In genomic region chr1:227317541-227318002, GRCh38 we compare ENCODE assay signal across 8 cellular contexts. TPM values are rescaled to one million over a fixed set of nuclear protein-coding genes. Genes with fewer than 3 reads are reported as not detected.
DNase-seq lines count a peak whose midpoint lies in the region; TF ChIP-seq lines count a peak whose summit lies in the region.

No MANE protein-coding gene starts in this region.

- H3K27ac Mint-ChIP-seq in activated CD4-positive, alpha-beta memory T cell treated with anti-CD3 and anti-CD28 coated beads for 36 hours, result no peak overlapping the region

- intact Hi-C loops in activated CD4-positive, alpha-beta memory T cell treated with anti-CD3 and anti-CD28 coated beads for 36 hours (cut with micrococcal nuclease), result no loop called here
- intact Hi-C loops in esophagus muscularis mucosa (cut with DNase I), result loop anchor here (10.0 kb wide), 1 partner anchor 117 kb away; no protein-coding TSS in a partner anchor

- POLR2A ChIA-PET in activated CD4-positive, alpha-beta memory T cell treated with anti-CD3 and anti-CD28 coated beads for 36 hours (lab: Charles Lee), result no interaction called here

- TF ChIP-seq EP300 in esophagus muscularis mucosa (IDR thresholded peaks at IDR 0.05), result no peak

- peak overlapping the region; percentile 77 for H3K4me3 Mint-ChIP-seq in activated CD4-positive, alpha-beta memory T cell treated with anti-CD3 and anti-CD28 coated beads for 36 hours

- DNase-seq in SKM-1 treated with dmso at 0.1 percent for 144 hours (lab: John Stamatoyannopoulos, UW; ENCODE audit: unreplicated experiment), result peak; percentile 50
- DNase-seq in SKM-1 (lab: John Stamatoyannopoulos, UW; ENCODE audit: unreplicated experiment), result no peak
- peak; percentile 24 for DNase-seq in NCI-H1048 (lab: John Stamatoyannopoulos, UW)
- DNase-seq in activated CD4-positive, alpha-beta memory T cell treated with anti-CD3 and anti-CD28 coated beads for 36 hours, result peak; percentile 13
- no peak for DNase-seq in esophagus muscularis mucosa (ENCODE audit: extremely low spot score)
- DNase-seq in NCI-H2029 (lab: John Stamatoyannopoulos, UW), result no peak

- no peak for TF ChIP-seq POLR2A in esophagus muscularis mucosa (IDR thresholded peaks at IDR 0.05; ENCODE audit: low read depth)

- H3K9ac ChIP-seq in mucosa of stomach (ENCODE audit: low read length), result peak overlapping the region; percentile 94

- WGBS in esophagus muscularis mucosa, result 1% methylated on average over 19 of the region's 28 CpGs
- WGBS in urinary bladder, result under 1% methylated on average over 28 of the region's 28 CpGs

- peaks cover 44% of the 10 kb centered on the region for H3K27me3 Mint-ChIP-seq in activated CD4-positive, alpha-beta memory T cell treated with anti-CD3 and anti-CD28 coated beads for 36 hours

- peaks cover 5 to 23% (median 17%) of the 10 kb centered on the region in 4 donors for H3K4me1 ChIP-seq in esophagus muscularis mucosa
- peaks cover 36% of the 10 kb centered on the region for H3K4me1 ChIP-seq in mucosa of stomach (ENCODE audit: control insufficient read depth, insufficient read depth, low read length)
- H3K4me1 ChIP-seq in urinary bladder (ENCODE audit: insufficient read depth), result peaks cover 2% of the 10 kb centered on the region

- H3K9me3 ChIP-seq in esophagus muscularis mucosa (no peaks in the 10 kb centered on the region), mucosa of stomach (ENCODE audit: control insufficient read depth, low read length) (no peaks in the 10 kb centered on the region)

- H3K4me3 ChIP-seq in esophagus muscularis mucosa, result peak overlapping the region; percentile 87 to 97 (median 92)
- peak overlapping the region; percentile 23 for H3K4me3 ChIP-seq in mucosa of stomach (ENCODE audit: low read length)
- H3K4me3 ChIP-seq in urinary bladder (ENCODE audit: low read depth, low read length), result peak overlapping the region; percentile 91

- CTCF ChIA-PET in activated CD4-positive, alpha-beta memory T cell treated with anti-CD3 and anti-CD28 coated beads for 36 hours (lab: Charles Lee), result no interaction called here

- H3K27me3 ChIP-seq in esophagus muscularis mucosa (no peaks in the 10 kb centered on the region), mucosa of stomach (ENCODE audit: control insufficient read depth, insufficient read depth, low read length) (no peaks in the 10 kb centered on the region)

- H3K36me3 ChIP-seq in esophagus muscularis mucosa (no peaks in the 10 kb centered on the region), mucosa of stomach (ENCODE audit: control insufficient read depth, insufficient read depth, low read length) (no peaks in the 10 kb centered on the region), urinary bladder (ENCODE audit: insufficient read depth) (no peaks in the 10 kb centered on the region)

- TF ChIP-seq CTCF in esophagus muscularis mucosa (IDR thresholded peaks at IDR 0.05), result peak in 1 of 3 experiments; percentile 36

- no peaks in the 10 kb centered on the region for H3K9me3 Mint-ChIP-seq in activated CD4-positive, alpha-beta memory T cell treated with anti-CD3 and anti-CD28 coated beads for 36 hours

- H3K36me3 Mint-ChIP-seq in activated CD4-positive, alpha-beta memory T cell treated with anti-CD3 and anti-CD28 coated beads for 36 hours, result peaks cover 2% of the 10 kb centered on the region

- peaks cover 10% of the 10 kb centered on the region for H3K4me1 Mint-ChIP-seq in activated CD4-positive, alpha-beta memory T cell treated with anti-CD3 and anti-CD28 coated beads for 36 hours (ENCODE audit: low read depth)

- peak overlapping the region; percentile 87 to 98 (median 96) for H3K27ac ChIP-seq in esophagus muscularis mucosa (replicated peaks in 1 of 4)
- H3K27ac ChIP-seq in urinary bladder (ENCODE audit: low read depth), result peak overlapping the region; percentile 92

RNA-seq across cellular contexts. Expression of gene CDC42BPA, which starts 0.7 kb away (rescaled TPM):
- total RNA-seq in activated CD4-positive, alpha-beta memory T cell treated with anti-CD3 and anti-CD28 coated beads for 36 hours, result 1 to 10 TPM; 2.1 to 3.1 TPM
- 10 to 100 TPM; 59.5 to 72.2 (median 69.7) TPM for total RNA-seq in esophagus muscularis mucosa
- total RNA-seq in urinary bladder, result 194 TPM
- polyA plus RNA-seq in urinary bladder, result 36.6 TPM

Comparison
In these comparisons a context has a peak if more than half of its experiments do, and no peak if none do; other contexts are left out.
1. DNase-seq: peak in SKM-1 treated with dmso at 0.1 percent for 144 hours (single experiment), NCI-H1048 (single experiment) and activated CD4-positive, alpha-beta memory T cell treated with anti-CD3 and anti-CD28 coated beads for 36 hours (single experiment); none in SKM-1 (single experiment), esophagus muscularis mucosa (single experiment) and NCI-H2029 (single experiment).
2. H3K4me3 ChIP-seq: peak in every context shown above with its lines; median percentile 92 in esophagus muscularis mucosa; 91 in urinary bladder; 23 in mucosa of stomach.
3. RNA of gene CDC42BPA, which starts 0.7 kb away (total RNA-seq): 194 TPM in urinary bladder (single experiment) and 59.5 to 72.2 TPM in esophagus muscularis mucosa; 2.1 to 3.1 TPM in activated CD4-positive, alpha-beta memory T cell treated with anti-CD3 and anti-CD28 coated beads for 36 hours; every median in the first group is over 10 times any median in the second.